ENCODE assay signal across 20 cellular contexts in the genomic region with DNA sequence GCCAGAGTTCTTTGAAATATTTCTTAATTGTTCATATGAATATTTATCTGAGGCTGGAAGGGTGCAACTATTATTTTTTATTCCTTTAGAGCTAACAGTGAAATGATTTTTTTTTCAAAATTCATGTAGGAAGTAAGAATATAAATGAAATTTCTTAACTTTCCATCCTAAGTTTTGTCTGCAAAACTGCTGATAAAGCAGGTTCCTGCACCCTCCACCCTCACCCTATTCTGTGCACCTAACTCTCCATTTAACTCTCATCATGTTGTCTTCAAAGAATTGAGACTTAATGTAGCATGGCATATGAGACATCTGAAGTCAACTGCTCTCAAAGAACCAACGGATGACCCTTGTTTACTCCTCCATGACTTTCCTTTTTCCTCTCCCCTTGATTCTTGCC.
"Had no signal": no experiment of that assay in that cellular context is flagged by ENCODE, and none has a peak within 500 bp of the region (broad histone marks: within the 10 kb centered on the region; RNA-seq: fewer than 3 reads in every experiment).

No MANE protein-coding gene starts in this region.

- DNase-seq: colonic mucosa; cortex of kidney; effector CD8-positive, alpha-beta T cell; foreskin keratinocyte; head of caudate nucleus; heart right ventricle; hippocampal formation; left cardiac atrium; left lung; left ventricle myocardium superior; lower lobe of right lung; mesenchymal stem cell; mucosa of descending colon; naive B cell had no signal

- H3K27me3 ChIP-seq: colonic mucosa, esophagus muscularis mucosa, foreskin keratinocyte, gastroesophageal sphincter, heart right ventricle, left lung had no signal

- FAIRE-seq: endothelial cell of umbilical vein, frontal cortex, islet of Langerhans, keratinocyte had no signal

- H3K36me3 ChIP-seq: colonic mucosa, esophagus muscularis mucosa, gastroesophageal sphincter, left lung, lower lobe of right lung had no signal

- ATAC-seq: foreskin keratinocyte, gastroesophageal sphincter, heart right ventricle, left cardiac atrium, left lung, left ventricle myocardium superior, lower lobe of right lung, mucosa of descending colon had no signal

- H3K9me3 ChIP-seq: colonic mucosa, esophagus muscularis mucosa, gastroesophageal sphincter, left lung, lower lobe of right lung, mucosa of descending colon had no signal

- H3K4me3 ChIP-seq: colonic mucosa, esophagus muscularis mucosa, gastroesophageal sphincter, heart right ventricle, left lung, lower lobe of right lung, mucosa of descending colon had no signal

- H3K4me1 ChIP-seq: colonic mucosa, esophagus muscularis mucosa, foreskin keratinocyte, gastroesophageal sphincter, heart right ventricle, left lung, lower lobe of right lung had no signal

- H3K27ac ChIP-seq: colonic mucosa, esophagus muscularis mucosa, foreskin keratinocyte, gastroesophageal sphincter, heart right ventricle, left lung, lower lobe of right lung had no signal
